19 cellular contexts compared by ENCODE assay signal in genomic region chr1:220886470-220887201, GRCh38. TPM values are rescaled to one million over a fixed set of nuclear protein-coding genes. Genes with fewer than 3 reads are reported as not detected.
"Had no signal": no experiment of that assay in that cellular context is flagged by ENCODE, and none has a peak within 500 bp of the region (broad histone marks: within the 10 kb centered on the region; RNA-seq: fewer than 3 reads in every experiment).

No MANE protein-coding gene starts in this region.

- H3K27ac Mint-ChIP-seq: activated CD8-positive, alpha-beta T cell treated with anti-CD3 and anti-CD28 coated beads for 36 hours; activated naive CD8-positive, alpha-beta T cell treated with anti-CD3 and anti-CD28 coated beads, Interleukin-2, amount 10 ng/mL, durations not matched to agents 7 days and 5 days; activated T-cell treated with anti-CD3 and anti-CD28 coated beads, Interleukin-2, amount 50 U/mL, for 24 hours; activated T-helper 2 cell treated with anti-CD3 and anti-CD28 coated beads, Interferon-gamma antibody, Interleukin-2, Interleukin-4, amounts not matched to agents 10 μg/mL and 5 μg/mL and 100 μg/mL, durations not matched to agents 14 hours and 24 hours and 36 hours; effector memory CD8-positive, alpha-beta T cell; T-cell had no signal

- ATAC-seq: activated CD8-positive, alpha-beta T cell treated with anti-CD3 and anti-CD28 coated beads for 36 hours; effector memory CD8-positive, alpha-beta T cell; naive thymus-derived CD8-positive, alpha-beta T cell; T-cell had no signal

- H3K4me3 ChIP-seq: thyroid gland had no signal

- H3K36me3 Mint-ChIP-seq: T-cell had no signal

- H3K27ac ChIP-seq: pancreas, spleen, thyroid gland had no signal

- H3K36me3 ChIP-seq: pancreas had no signal

- H3K9me3 ChIP-seq: pancreas, spleen, thyroid gland had no signal

- FAIRE-seq: pancreas had no signal

- H3K9me3 Mint-ChIP-seq: activated CD8-positive, alpha-beta T cell treated with anti-CD3 and anti-CD28 coated beads for 36 hours; activated T-cell treated with anti-CD3 and anti-CD28 coated beads, Interleukin-2, amount 50 U/mL, for 24 hours; activated T-helper 2 cell treated with anti-CD3 and anti-CD28 coated beads, Interferon-gamma antibody, Interleukin-2, Interleukin-4, amounts not matched to agents 10 μg/mL and 5 μg/mL and 100 μg/mL, durations not matched to agents 14 hours and 24 hours and 36 hours; effector memory CD8-positive, alpha-beta T cell; T-cell had no signal

- DNase-seq: activated CD4-positive, alpha-beta T cell treated with anti-CD3 and anti-CD28 coated beads for 48 hours; activated CD4-positive, CD25-positive, alpha-beta regulatory T cell; activated CD8-positive, alpha-beta T cell treated with anti-CD3 and anti-CD28 coated beads for 36 hours; activated naive CD4-positive, alpha-beta T cell treated with Interleukin-2 at 50 U/mL for 16 hours; activated naive CD8-positive, alpha-beta T cell treated with anti-CD3 and anti-CD28 coated beads, Interleukin-2, amount 10 ng/mL, durations not matched to agents 7 days and 5 days; activated T-cell treated with anti-CD3 and anti-CD28 coated beads, Interleukin-2, amount 50 U/mL, for 24 hours; amygdala; dermis blood vessel endothelial cell; effector memory CD8-positive, alpha-beta T cell; foreskin fibroblast; kidney glomerular epithelial cell; naive thymus-derived CD8-positive, alpha-beta T cell; stimulated activated CD4-positive, alpha-beta T cell treated with anti-CD3 and anti-CD28 coated beads, Interleukin-4, amount 100 ng/mL, for 4 hours; stimulated activated naive CD4-positive, alpha-beta T cell; T-cell had no signal

- H3K4me1 Mint-ChIP-seq: activated naive CD8-positive, alpha-beta T cell treated with anti-CD3 and anti-CD28 coated beads, Interleukin-2, amount 10 ng/mL, durations not matched to agents 7 days and 5 days had no signal

- H3K4me3 Mint-ChIP-seq: activated CD8-positive, alpha-beta T cell treated with anti-CD3 and anti-CD28 coated beads for 36 hours; activated naive CD8-positive, alpha-beta T cell treated with anti-CD3 and anti-CD28 coated beads, Interleukin-2, amount 10 ng/mL, durations not matched to agents 7 days and 5 days; activated T-cell treated with anti-CD3 and anti-CD28 coated beads, Interleukin-2, amount 50 U/mL, for 24 hours; effector memory CD8-positive, alpha-beta T cell; naive thymus-derived CD8-positive, alpha-beta T cell had no signal

RNA-seq across cellular contexts. Expression of gene HLX, which starts 7.4 kb away (rescaled TPM):
- total RNA-seq: activated CD8-positive, alpha-beta T cell treated with anti-CD3 and anti-CD28 coated beads for 36 hours had no signal
- polyA plus RNA-seq: naive thymus-derived CD8-positive, alpha-beta T cell had no signal
